Comparison of ENCODE assay signal across 8 cellular contexts in the genomic region with DNA sequence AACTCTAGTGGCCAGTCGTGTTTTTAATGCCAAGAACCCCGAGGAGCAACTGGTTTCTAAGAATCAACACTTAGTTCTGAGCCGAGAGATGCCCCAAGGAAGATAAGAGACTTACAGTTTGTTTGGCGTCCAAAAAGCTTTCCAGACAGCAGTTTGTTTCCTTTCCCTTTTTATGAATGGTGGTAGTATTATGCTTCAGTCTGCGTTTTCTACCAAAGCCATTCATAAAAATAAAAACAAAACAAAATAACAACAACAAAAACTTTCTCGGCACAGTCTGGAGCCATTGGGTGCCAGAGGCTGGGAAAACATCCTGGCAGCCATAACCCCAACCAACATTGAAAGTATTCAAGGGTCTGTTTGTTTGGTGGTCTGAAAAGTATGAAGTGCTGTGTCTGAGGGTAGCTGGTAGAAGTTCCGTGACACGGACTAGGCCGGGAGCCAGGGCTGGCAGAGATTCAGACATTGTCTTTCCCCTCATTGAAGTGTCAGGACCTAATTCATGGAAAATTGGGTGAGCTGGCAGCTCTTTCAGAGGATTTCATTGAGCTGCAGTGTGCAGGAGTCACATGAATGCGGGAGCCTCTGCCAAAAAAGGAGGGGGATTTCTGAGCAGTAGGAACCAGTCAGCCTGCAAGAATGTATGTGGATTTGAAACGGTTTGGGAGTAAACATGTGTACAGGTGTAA.
DNase-seq lines count a peak whose midpoint lies in the region; ATAC-seq and TF ChIP-seq lines count a peak whose summit lies in the region.
"Had no signal": no experiment of that assay in that cellular context is flagged by ENCODE, and none has a peak within 500 bp of the region (broad histone marks: within the 10 kb centered on the region; RNA-seq: fewer than 3 reads in every experiment).

No MANE protein-coding gene starts in this region.

- no peak for TF ChIP-seq RAD21 in liver (IDR thresholded peaks at IDR 0.05)

- TF ChIP-seq POLR2A in upper lobe of left lung (IDR thresholded peaks at IDR 0.05) (no peak), esophagus squamous epithelium (IDR thresholded peaks at IDR 0.05) (no peak)

- peak; percentile 65 for DNase-seq in LoVo (ENCODE audit: low spot score)
- peak; percentile 96 for DNase-seq in choroid plexus epithelial cell (ENCODE audit: low read depth)
- peak in 1 of 2 donors; percentile 49 for DNase-seq in upper lobe of left lung
- DNase-seq in activated CD4-positive, CD25-positive, alpha-beta regulatory T cell (lab: John Stamatoyannopoulos, UW) = no peak
- DNase-seq in esophagus squamous epithelium (lab: John Stamatoyannopoulos, UW) = no peak
- DNase-seq in CD1c-positive myeloid dendritic cell (ENCODE audit: extremely low spot score) = no peak

- intact Hi-C loops in esophagus squamous epithelium (cut with DNase I) = no loop called here

- no peaks in the 10 kb centered on the region for H3K4me1 ChIP-seq in liver (ENCODE audit: control insufficient read depth in 4 of 4, insufficient read depth in 4 of 4, low read length in 3 of 4)
- H3K4me1 ChIP-seq in upper lobe of left lung = peaks cover 0 to 12% (median 5%) of the 10 kb centered on the region in 4 donors
- peaks cover 7 to 48% (median 22%) of the 10 kb centered on the region in 3 donors for H3K4me1 ChIP-seq in esophagus squamous epithelium

- no peak for TF ChIP-seq EP300 in upper lobe of left lung (IDR thresholded peaks at IDR 0.05)

- H3K36me3 ChIP-seq in liver (ENCODE audit: control insufficient read depth in 4 of 4, insufficient read depth in 3 of 4, low read depth in 1 of 4, low read length in 3 of 4) = no peaks in the 10 kb centered on the region
- no peaks in the 10 kb centered on the region for H3K36me3 ChIP-seq in upper lobe of left lung
- no peaks in the 10 kb centered on the region for H3K36me3 ChIP-seq in esophagus squamous epithelium

- no peak overlapping the region for H3K9ac ChIP-seq in liver (ENCODE audit: low read depth in 1 of 2, low read length in 2 of 2)

- H3K4me3 ChIP-seq in choroid plexus epithelial cell (ENCODE audit: low read depth, low read length) = peak overlapping the region; percentile 0
- H3K4me3 ChIP-seq in liver (ENCODE audit: low read depth in 1 of 3, low read length in 3 of 3) = no peak overlapping the region
- no peak overlapping the region for H3K4me3 ChIP-seq in upper lobe of left lung
- H3K4me3 ChIP-seq in esophagus squamous epithelium = peak overlapping the region in 1 of 4 donors; percentile 40

- WGBS in liver = 56% methylated on average over 11 of the region's 11 CpGs
- WGBS in upper lobe of left lung, 2 donors = 19 to 20% methylated on average over 11 of the region's 11 CpGs
- WGBS in esophagus squamous epithelium, 2 donors = 15 to 16% methylated on average over 11 of the region's 11 CpGs

- H3K27me3 ChIP-seq in liver (ENCODE audit: control insufficient read depth in 4 of 4, insufficient read depth in 4 of 4, low read length in 3 of 4) (no peaks in the 10 kb centered on the region), upper lobe of left lung (no peaks in the 10 kb centered on the region), esophagus squamous epithelium (no peaks in the 10 kb centered on the region)

- H3K9me3 ChIP-seq in liver (ENCODE audit: control insufficient read depth in 4 of 4, low read length in 3 of 4) (no peaks in the 10 kb centered on the region), upper lobe of left lung (no peaks in the 10 kb centered on the region), esophagus squamous epithelium (no peaks in the 10 kb centered on the region)

- peak; percentile 43 to 53 for ATAC-seq in upper lobe of left lung (ENCODE audit: low FRiP score in 2 of 2)
- ATAC-seq: left colon had no signal

- TF ChIP-seq CTCF in choroid plexus epithelial cell (conservative IDR thresholded peaks at IDR 0.05; ENCODE audit: low read depth, low read length) (no peak), liver (IDR thresholded peaks at IDR 0.05; ENCODE audit: low read depth, low read length, missing input control) (no peak), upper lobe of left lung (IDR thresholded peaks at IDR 0.05) (no peak), esophagus squamous epithelium (IDR thresholded peaks at IDR 0.05) (no peak)

- H3K27ac ChIP-seq in liver (ENCODE audit: low read depth in 1 of 2, low read length in 2 of 2) = peak overlapping the region in 1 of 2 donors; percentile 25
- no peak overlapping the region for H3K27ac ChIP-seq in upper lobe of left lung
- H3K27ac ChIP-seq in esophagus squamous epithelium = peak overlapping the region in 1 of 4 donors; percentile 37

TF ChIP-seq in liver, 16 proteins besides CTCF, POLR2A, EP300 and RAD21:
- TF ChIP-seq, protein P1, sequence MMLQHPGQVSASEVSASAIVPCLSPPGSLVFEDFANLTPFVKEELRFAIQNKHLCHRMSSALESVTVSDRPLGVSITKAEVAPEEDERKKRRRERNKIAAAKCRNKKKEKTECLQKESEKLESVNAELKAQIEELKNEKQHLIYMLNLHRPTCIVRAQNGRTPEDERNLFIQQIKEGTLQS (IDR thresholded peaks at IDR 0.05) = no peak
- TF ChIP-seq HNF4G (IDR thresholded peaks at IDR 0.05) (no peak), NR2F2 (IDR thresholded peaks at IDR 0.05) (peak; percentile 38)

Comparison
In these comparisons a context has a peak if more than half of its experiments do, and no peak if none do; other contexts are left out.
1. DNase-seq: peak in LoVo (single experiment) and choroid plexus epithelial cell (single experiment); none in activated CD4-positive, CD25-positive, alpha-beta regulatory T cell (0 of 4), esophagus squamous epithelium (single experiment) and CD1c-positive myeloid dendritic cell (single experiment).